ENCODE assay signal across 1 cellular context in genomic region chr21:45544449-45545235, GRCh38.
TF ChIP-seq lines count a peak whose summit lies in the region.

No MANE protein-coding gene starts in this region.

TF ChIP-seq in GM12878, 131 proteins besides CTCF, POLR2A, EP300 and RAD21 (continued from another document):
- TF ChIP-seq ZNF384 (IDR thresholded peaks at IDR 0.05; ENCODE audit: borderline replicate concordance, low read depth, low read length) (no peak), RB1 (IDR thresholded peaks at IDR 0.05; ENCODE audit: borderline replicate concordance) (no peak), RBBP5 (conservative IDR thresholded peaks at IDR 0.05) (no peak), PAX8 (IDR thresholded peaks at IDR 0.05) (no peak), SMAD1 (IDR thresholded peaks at IDR 0.05; ENCODE audit: low read depth, partially characterized antibody) (no peak)
- TF ChIP-seq, protein P1, sequence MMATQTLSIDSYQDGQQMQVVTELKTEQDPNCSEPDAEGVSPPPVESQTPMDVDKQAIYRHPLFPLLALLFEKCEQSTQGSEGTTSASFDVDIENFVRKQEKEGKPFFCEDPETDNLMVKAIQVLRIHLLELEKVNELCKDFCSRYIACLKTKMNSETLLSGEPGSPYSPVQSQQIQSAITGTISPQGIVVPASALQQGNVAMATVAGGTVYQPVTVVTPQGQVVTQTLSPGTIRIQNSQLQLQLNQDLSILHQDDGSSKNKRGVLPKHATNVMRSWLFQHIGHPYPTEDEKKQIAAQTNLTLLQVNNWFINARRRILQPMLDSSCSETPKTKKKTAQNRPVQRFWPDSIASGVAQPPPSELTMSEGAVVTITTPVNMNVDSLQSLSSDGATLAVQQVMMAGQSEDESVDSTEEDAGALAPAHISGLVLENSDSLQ (IDR thresholded peaks at IDR 0.05): no peak
- TF ChIP-seq, protein P2, sequence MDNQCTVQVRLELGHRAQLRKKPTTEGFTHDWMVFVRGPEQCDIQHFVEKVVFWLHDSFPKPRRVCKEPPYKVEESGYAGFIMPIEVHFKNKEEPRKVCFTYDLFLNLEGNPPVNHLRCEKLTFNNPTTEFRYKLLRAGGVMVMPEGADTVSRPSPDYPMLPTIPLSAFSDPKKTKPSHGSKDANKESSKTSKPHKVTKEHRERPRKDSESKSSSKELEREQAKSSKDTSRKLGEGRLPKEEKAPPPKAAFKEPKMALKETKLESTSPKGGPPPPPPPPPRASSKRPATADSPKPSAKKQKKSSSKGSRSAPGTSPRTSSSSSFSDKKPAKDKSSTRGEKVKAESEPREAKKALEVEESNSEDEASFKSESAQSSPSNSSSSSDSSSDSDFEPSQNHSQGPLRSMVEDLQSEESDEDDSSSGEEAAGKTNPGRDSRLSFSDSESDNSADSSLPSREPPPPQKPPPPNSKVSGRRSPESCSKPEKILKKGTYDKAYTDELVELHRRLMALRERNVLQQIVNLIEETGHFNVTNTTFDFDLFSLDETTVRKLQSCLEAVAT (IDR thresholded peaks at IDR 0.05): no peak
TF ChIP-seq in GM12878: peak in this region for 0.
